ENCODE assay signal across 8 cellular contexts in genomic region chr13:20475927-20476691, GRCh38. TPM values are rescaled to one million over a fixed set of nuclear protein-coding genes. Genes with fewer than 3 reads are reported as not detected.
A peak's percentile ranks its signal among the peaks of the same experiment; 100 is the strongest.
DNase-seq lines count a peak whose midpoint lies in the region; ATAC-seq and TF ChIP-seq lines count a peak whose summit lies in the region.

No MANE protein-coding gene starts in this region.

- H3K79me2 ChIP-seq in KMS-11 (ENCODE audit: insufficient read depth, low read depth) = no peaks in the 10 kb centered on the region

- H3K27me3 Mint-ChIP-seq in natural killer cell (ENCODE audit: low read depth in 2 of 2) = peaks cover 3 to 7% of the 10 kb centered on the region in 2 donors

- peak overlapping the region; percentile 80 for H3K9ac ChIP-seq in KMS-11

- peak overlapping the region; percentile 78 for H3K4me3 Mint-ChIP-seq in natural killer cell

- H3K9me3 Mint-ChIP-seq in natural killer cell = no peaks in the 10 kb centered on the region

- H3K36me3 ChIP-seq in KMS-11 (ENCODE audit: insufficient read depth) = no peaks in the 10 kb centered on the region

- peak overlapping the region; percentile 96 for H3K27ac ChIP-seq in KMS-11

- DNase-seq in GM12864 (ENCODE audit: low read depth) = peak; percentile 73
- peak; percentile 55 for DNase-seq in activated T-helper 1 cell treated with Interleukin-2 at 50 U/mL for 16 hours (ENCODE audit: low read depth)
- peak; percentile 33 for DNase-seq in natural killer cell
- no peak for DNase-seq in epidermal melanocyte (ENCODE audit: insufficient read length, low spot score)
- no peak for DNase-seq in NCI-H1048 (lab: John Stamatoyannopoulos, UW)
- no peak for DNase-seq in OCI-M2 (lab: John Stamatoyannopoulos, UW; ENCODE audit: unreplicated experiment)

- H4K20me1 ChIP-seq in KMS-11 (ENCODE audit: insufficient read depth) = no peaks in the 10 kb centered on the region

- no peaks in the 10 kb centered on the region for H3K36me3 Mint-ChIP-seq in natural killer cell

- H3K27me3 ChIP-seq in KMS-11 (ENCODE audit: insufficient read depth, low read depth) = no peaks in the 10 kb centered on the region

- peak; percentile 97 for ATAC-seq in GM21717 (IDR thresholded peaks at IDR 0.05; ENCODE audit: unreplicated experiment)
- ATAC-seq in natural killer cell = peak; percentile 91 to 97 (median 94)

- peaks cover 21% of the 10 kb centered on the region for H3K4me1 ChIP-seq in KMS-11 (ENCODE audit: low read depth, poor library complexity, severe bottlenecking)

- TF ChIP-seq CTCF in GM12864 (IDR thresholded peaks at IDR 0.05; ENCODE audit: low read depth, low read length, missing control alignments) (no peak), KMS-11 (conservative IDR thresholded peaks at IDR 0.05; ENCODE audit: low read depth, low read length) (no peak), natural killer cell (IDR thresholded peaks at IDR 0.05) (no peak)

- H3K27ac Mint-ChIP-seq in natural killer cell = peak overlapping the region; percentile 36 to 75

- peak overlapping the region; percentile 80 for H3K4me2 ChIP-seq in KMS-11

- peaks cover 16 to 27% of the 10 kb centered on the region in 2 donors for H3K4me1 Mint-ChIP-seq in natural killer cell

- H3K4me3 ChIP-seq in GM12864 (ENCODE audit: low read depth, low read length) = no peak overlapping the region
- no peak overlapping the region for H3K4me3 ChIP-seq in KMS-11 (IDR thresholded peaks at IDR 0.05; ENCODE audit: insufficient read depth, low read depth, low read length)

- peak overlapping the region; percentile 85 for H2AFZ ChIP-seq in KMS-11 (ENCODE audit: low read depth)

- intact Hi-C loops in natural killer cell (cut with micrococcal nuclease) = no loop called here

RNA-seq across cellular contexts. Expression of gene CRYL1, which starts 49.5 kb away (rescaled TPM):
- 10 to 100 TPM; 13.4 to 15.8 (median 14.9) TPM for total RNA-seq in natural killer cell

Comparison
In these comparisons a context has a peak if more than half of its experiments do, and no peak if none do; other contexts are left out.
1. DNase-seq: peak in GM12864 (single experiment), activated T-helper 1 cell treated with Interleukin-2 at 50 U/mL for 16 hours (single experiment) and natural killer cell (single experiment); none in epidermal melanocyte (single experiment), NCI-H1048 (single experiment) and OCI-M2 (single experiment).